In the genomic region with DNA sequence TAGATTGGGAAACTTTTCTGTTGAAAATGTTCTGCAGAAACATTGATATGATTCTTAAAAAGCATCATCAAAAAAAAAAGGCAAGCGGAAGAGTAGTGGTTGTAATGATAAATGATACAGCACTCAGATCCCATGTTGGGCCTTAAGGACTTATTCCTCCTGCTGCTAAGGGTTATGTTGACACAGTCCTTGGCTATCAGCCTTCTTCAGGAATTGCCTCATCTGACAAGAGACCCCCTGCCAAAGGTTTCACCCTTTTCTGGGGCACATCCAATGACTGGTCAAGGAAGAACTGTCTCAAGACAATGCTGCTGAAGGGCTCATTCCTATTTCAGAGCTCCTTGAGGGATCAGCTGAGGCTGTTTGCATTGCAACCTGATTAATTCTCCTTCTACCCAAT, we compare ENCODE assay signal across 26 cellular contexts.
"Had no signal": no experiment of that assay in that cellular context is flagged by ENCODE, and none has a peak within 500 bp of the region (broad histone marks: within the 10 kb centered on the region; RNA-seq: fewer than 3 reads in every experiment).

No MANE protein-coding gene starts in this region.

- H3K36me3 Mint-ChIP-seq: immature natural killer cell; naive B cell; natural killer cell; neural progenitor cell; stimulated activated memory B cell treated with anti-CD40 and anti-IgM and Interleukin-4, amounts not matched to agents 10 μg/mL and 1 μg/mL and 100 μg/mL, for 72 hours had no signal

- H3K4me1 Mint-ChIP-seq: immature natural killer cell; naive B cell; natural killer cell; nephron progenitor cell; neural progenitor cell; stimulated activated memory B cell treated with anti-CD40 and anti-IgM and Interleukin-4, amounts not matched to agents 10 μg/mL and 1 μg/mL and 100 μg/mL, for 72 hours; stimulated activated naive CD8-positive, alpha-beta T cell treated with anti-CD3 and anti-CD28 coated beads, Interleukin-15, amount 100 ng/mL, for 72 hours had no signal

- H3K4me3 ChIP-seq: heart left ventricle, lower lobe of right lung, neural progenitor cell, sigmoid colon, spleen, transverse colon, upper lobe of left lung had no signal

- H3K4me3 Mint-ChIP-seq: immature natural killer cell; naive B cell; natural killer cell; nephron progenitor cell; neural progenitor cell; stimulated activated memory B cell treated with anti-CD40 and anti-IgM and Interleukin-4, amounts not matched to agents 10 μg/mL and 1 μg/mL and 100 μg/mL, for 72 hours; stimulated activated naive CD8-positive, alpha-beta T cell treated with anti-CD3 and anti-CD28 coated beads, Interleukin-15, amount 100 ng/mL, for 72 hours had no signal

- H3K9me3 Mint-ChIP-seq: immature natural killer cell; naive B cell; natural killer cell; nephron progenitor cell; neural progenitor cell; stimulated activated memory B cell treated with anti-CD40 and anti-IgM and Interleukin-4, amounts not matched to agents 10 μg/mL and 1 μg/mL and 100 μg/mL, for 72 hours; stimulated activated naive CD8-positive, alpha-beta T cell treated with anti-CD3 and anti-CD28 coated beads, Interleukin-15, amount 100 ng/mL, for 72 hours had no signal

- H3K9me3 ChIP-seq: heart left ventricle, lower lobe of right lung, neutrophil, sigmoid colon, spleen, transverse colon, upper lobe of left lung had no signal

- H3K27me3 ChIP-seq: heart left ventricle, neural progenitor cell, neutrophil, sigmoid colon, spleen, transverse colon, upper lobe of left lung had no signal

- H3K36me3 ChIP-seq: heart left ventricle, lower lobe of right lung, neural progenitor cell, neutrophil, sigmoid colon, spleen, transverse colon, upper lobe of left lung had no signal

- ATAC-seq: heart left ventricle; natural killer cell; stimulated activated memory B cell treated with anti-CD40 and anti-IgM and Interleukin-4, amounts not matched to agents 10 μg/mL and 1 μg/mL and 100 μg/mL, for 72 hours; stimulated activated naive CD8-positive, alpha-beta T cell treated with anti-CD3 and anti-CD28 coated beads, Interleukin-15, amount 100 ng/mL, for 72 hours had no signal

- H3K27ac ChIP-seq: heart left ventricle, lower lobe of right lung, neural progenitor cell, neutrophil, parathyroid adenoma, spleen, transverse colon had no signal

- H3K27ac Mint-ChIP-seq: immature natural killer cell; naive B cell; natural killer cell; nephron progenitor cell; neural progenitor cell; stimulated activated memory B cell treated with anti-CD40 and anti-IgM and Interleukin-4, amounts not matched to agents 10 μg/mL and 1 μg/mL and 100 μg/mL, for 72 hours; stimulated activated naive CD8-positive, alpha-beta T cell treated with anti-CD3 and anti-CD28 coated beads, Interleukin-15, amount 100 ng/mL, for 72 hours had no signal

- DNase-seq: heart left ventricle; hypothalamus; immature natural killer cell; kidney; lower lobe of right lung; mammary epithelial cell; mesenchymal stem cell; naive B cell; natural killer cell; nephron progenitor cell; occipital lobe; retina; right cardiac atrium; sigmoid colon; small intestine; spleen; stimulated activated CD4-positive, alpha-beta T cell treated with anti-CD3 and anti-CD28 coated beads, Interleukin-4, amount 100 ng/mL, for 24 hours; stimulated activated naive CD4-positive, alpha-beta T cell treated with Interleukin-2 at 50 U/mL for 16 hours; stimulated activated naive CD8-positive, alpha-beta T cell treated with anti-CD3 and anti-CD28 coated beads, Interleukin-15, amount 100 ng/mL, for 72 hours; substantia nigra; transverse colon; upper lobe of left lung had no signal

- H3K4me1 ChIP-seq: lower lobe of right lung, neural progenitor cell, parathyroid adenoma, sigmoid colon, spleen had no signal
